ENCODE assay signal across 9 cellular contexts in genomic region chr9:133199648-133200321, GRCh38. TPM values are rescaled to one million over a fixed set of nuclear protein-coding genes. Genes with fewer than 3 reads are reported as not detected.
A peak's percentile ranks its signal among the peaks of the same experiment; 100 is the strongest.
DNase-seq lines count a peak whose midpoint lies in the region; ATAC-seq and TF ChIP-seq lines count a peak whose summit lies in the region.
"Had no signal": no experiment of that assay in that cellular context is flagged by ENCODE, and none has a peak within 500 bp of the region (broad histone marks: within the 10 kb centered on the region; RNA-seq: fewer than 3 reads in every experiment).

No MANE protein-coding gene starts in this region.

- H3K27ac ChIP-seq in smooth muscle cell (ENCODE audit: low read depth), result no peak overlapping the region

- H3K4me3 ChIP-seq in MG63 (peak overlapping the region; percentile 64), smooth muscle cell (no peak overlapping the region)

- ATAC-seq in left colon, result peak; percentile 96
- no peak for ATAC-seq in GM18867 (IDR thresholded peaks at IDR 0.05; ENCODE audit: unreplicated experiment)
- no peak for ATAC-seq in HG02571 (IDR thresholded peaks at IDR 0.05; ENCODE audit: unreplicated experiment)

- intact Hi-C loops in activated T-helper 2 cell treated with anti-CD3 and anti-CD28 coated beads, Interferon-gamma antibody, Interleukin-2, Interleukin-4, amounts not matched to agents 10 μg/mL and 5 μg/mL and 100 μg/mL, durations not matched to agents 14 hours and 24 hours and 36 hours (cut with micrococcal nuclease), result no loop called here
- intact Hi-C loops in left colon (cut with DNase I, micrococcal nuclease), result no loop called here

- H3K79me2 ChIP-seq in smooth muscle cell (ENCODE audit: low read depth), result no peaks in the 10 kb centered on the region

- 88% methylated on average over 43 of the region's 44 CpGs for WGBS in smooth muscle cell (ENCODE audit: low lambda C conversion rate)

- H4K20me1 ChIP-seq in smooth muscle cell (ENCODE audit: low read depth), result no peaks in the 10 kb centered on the region

- H2AFZ ChIP-seq in smooth muscle cell (ENCODE audit: low read depth), result no peak overlapping the region

- H3K4me2 ChIP-seq in smooth muscle cell, result no peak overlapping the region

- H3K4me1 ChIP-seq in smooth muscle cell (ENCODE audit: low read depth), result no peaks in the 10 kb centered on the region

- H3K27ac Mint-ChIP-seq in activated T-helper 2 cell treated with anti-CD3 and anti-CD28 coated beads, Interferon-gamma antibody, Interleukin-2, Interleukin-4, amounts not matched to agents 10 μg/mL and 5 μg/mL and 100 μg/mL, durations not matched to agents 14 hours and 24 hours and 36 hours, result no peak overlapping the region

- H3F3A ChIP-seq in smooth muscle cell (ENCODE audit: low read depth), result no peaks in the 10 kb centered on the region

- no peak for TF ChIP-seq CTCF in smooth muscle cell (IDR thresholded peaks at IDR 0.05; ENCODE audit: borderline replicate concordance, insufficient read depth, poor library complexity, severe bottlenecking)

- DNase-seq in MG63 (peak; percentile 84), left colon (peak; percentile 53 to 66), smooth muscle cell (lab: John Stamatoyannopoulos, UW; ENCODE audit: unreplicated experiment) (no peak), NOMO-1 treated with dmso at 0.1 percent for 144 hours (lab: John Stamatoyannopoulos, UW; ENCODE audit: unreplicated experiment) (no peak)
- peak; percentile 16 for DNase-seq in activated T-helper 2 cell treated with anti-CD3 and anti-CD28 coated beads, Interferon-gamma antibody, Interleukin-2, Interleukin-4, amounts not matched to agents 10 μg/mL and 5 μg/mL and 100 μg/mL, durations not matched to agents 14 hours and 24 hours and 36 hours (ENCODE audit: low spot score)
- DNase-seq in stimulated activated CD8-positive, alpha-beta memory T cell treated with anti-CD3 and anti-CD28 coated beads, Interleukin-2, amount 100 ng/mL, for 48 hours (ENCODE audit: low read depth in 2 of 2), result peak; percentile 23 to 32

- H3K36me3 Mint-ChIP-seq in activated T-helper 2 cell treated with anti-CD3 and anti-CD28 coated beads, Interferon-gamma antibody, Interleukin-2, Interleukin-4, amounts not matched to agents 10 μg/mL and 5 μg/mL and 100 μg/mL, durations not matched to agents 14 hours and 24 hours and 36 hours (ENCODE audit: low read depth), result no peaks in the 10 kb centered on the region

- no peaks in the 10 kb centered on the region for H3K36me3 ChIP-seq in MG63
- no peaks in the 10 kb centered on the region for H3K36me3 ChIP-seq in smooth muscle cell (ENCODE audit: low read depth)

- H3K27me3 ChIP-seq in MG63 (no peaks in the 10 kb centered on the region), smooth muscle cell (ENCODE audit: low read depth) (no peaks in the 10 kb centered on the region)

- peak overlapping the region; percentile 69 for H3K4me3 Mint-ChIP-seq in activated T-helper 2 cell treated with anti-CD3 and anti-CD28 coated beads, Interferon-gamma antibody, Interleukin-2, Interleukin-4, amounts not matched to agents 10 μg/mL and 5 μg/mL and 100 μg/mL, durations not matched to agents 14 hours and 24 hours and 36 hours (ENCODE audit: low read depth)

- H3K9me3 Mint-ChIP-seq in activated T-helper 2 cell treated with anti-CD3 and anti-CD28 coated beads, Interferon-gamma antibody, Interleukin-2, Interleukin-4, amounts not matched to agents 10 μg/mL and 5 μg/mL and 100 μg/mL, durations not matched to agents 14 hours and 24 hours and 36 hours, result no peaks in the 10 kb centered on the region

- H3K27me3 Mint-ChIP-seq in activated T-helper 2 cell treated with anti-CD3 and anti-CD28 coated beads, Interferon-gamma antibody, Interleukin-2, Interleukin-4, amounts not matched to agents 10 μg/mL and 5 μg/mL and 100 μg/mL, durations not matched to agents 14 hours and 24 hours and 36 hours (ENCODE audit: low read depth), result peaks cover 5% of the 10 kb centered on the region

- H3K9me3 ChIP-seq in MG63, result peaks cover 4% of the 10 kb centered on the region
- H3K9me3 ChIP-seq in smooth muscle cell (replicated peaks; ENCODE audit: low read depth), result no peaks in the 10 kb centered on the region

- no peak overlapping the region for H3K9ac ChIP-seq in smooth muscle cell (ENCODE audit: low read depth)

- no peaks in the 10 kb centered on the region for H3K4me1 Mint-ChIP-seq in activated T-helper 2 cell treated with anti-CD3 and anti-CD28 coated beads, Interferon-gamma antibody, Interleukin-2, Interleukin-4, amounts not matched to agents 10 μg/mL and 5 μg/mL and 100 μg/mL, durations not matched to agents 14 hours and 24 hours and 36 hours (ENCODE audit: low read depth)

RNA-seq across cellular contexts. Expression of gene OBP2B, which starts 9.3 kb away (rescaled TPM):
- not detected in 2 replicates for total RNA-seq in MG63 (2014; rRNA removed; shearing (Covaris generic); ENCODE audit: low replicate concordance)
- total RNA-seq in activated T-helper 2 cell treated with anti-CD3 and anti-CD28 coated beads, Interferon-gamma antibody, Interleukin-2, Interleukin-4, amounts not matched to agents 10 μg/mL and 5 μg/mL and 100 μg/mL, durations not matched to agents 14 hours and 24 hours and 36 hours, result not detected in 2 replicates
- not detected for total RNA-seq in left colon
- total RNA-seq in smooth muscle cell, result not detected in 2 replicates
- polyA plus RNA-seq in smooth muscle cell, result not detected in 2 replicates
- total RNA-seq: fibroblast of lung had no signal
- polyA plus RNA-seq: fibroblast of lung had no signal

RNA-seq across cellular contexts. Expression of gene GBGT1, which starts 36.1 kb away (rescaled TPM):
- total RNA-seq in MG63 (2014; rRNA removed; shearing (Covaris generic); ENCODE audit: low replicate concordance), result 7.2 and 7.6 TPM in 2 replicates
- total RNA-seq in activated T-helper 2 cell treated with anti-CD3 and anti-CD28 coated beads, Interferon-gamma antibody, Interleukin-2, Interleukin-4, amounts not matched to agents 10 μg/mL and 5 μg/mL and 100 μg/mL, durations not matched to agents 14 hours and 24 hours and 36 hours, result 6.8 and 7.4 TPM in 2 replicates
- total RNA-seq in left colon (1 to 10 TPM; 4.9 to 5.5 TPM), smooth muscle cell (8.2 and 11.3 TPM in 2 replicates)
- polyA plus RNA-seq in smooth muscle cell, result 4.5 and 6.7 TPM in 2 replicates

Comparison
In these comparisons a context has a peak if more than half of its experiments do, and no peak if none do; other contexts are left out.
1. DNase-seq: peak in MG63 (single experiment), activated T-helper 2 cell treated with anti-CD3 and anti-CD28 coated beads, Interferon-gamma antibody, Interleukin-2, Interleukin-4, amounts not matched to agents 10 μg/mL and 5 μg/mL and 100 μg/mL, durations not matched to agents 14 hours and 24 hours and 36 hours (single experiment), left colon (2 of 2) and stimulated activated CD8-positive, alpha-beta memory T cell treated with anti-CD3 and anti-CD28 coated beads, Interleukin-2, amount 100 ng/mL, for 48 hours (2 of 2); none in smooth muscle cell (single experiment) and NOMO-1 treated with dmso at 0.1 percent for 144 hours (single experiment).